Comparison of ENCODE assay signal across 9 cellular contexts in genomic region chr12:79687711-79688270, GRCh38. TPM values are rescaled to one million over a fixed set of nuclear protein-coding genes. Genes with fewer than 3 reads are reported as not detected.
DNase-seq lines count a peak whose midpoint lies in the region; TF ChIP-seq lines count a peak whose summit lies in the region.
"Had no signal": no experiment of that assay in that cellular context is flagged by ENCODE, and none has a peak within 500 bp of the region (broad histone marks: within the 10 kb centered on the region; RNA-seq: fewer than 3 reads in every experiment).

No MANE protein-coding gene starts in this region.

- H3F3A ChIP-seq in neural progenitor cell (ENCODE audit: low read depth): peaks cover 39% of the 10 kb centered on the region

- WGBS in endodermal cell (ENCODE audit: insufficient coverage in 1 of 2, insufficient read length in 1 of 2), 2 experiments: 6% methylated on average over 2 of the region's 3 CpGs; no CpG with 5 or more reads in 1 of the 2 experiments

- CTCF ChIA-PET in GM10248 (lab: Yijun Ruan, JAX): interaction anchor here (1.6 to 3.5 kb wide), 3 partner anchors 16 to 68 kb away, joined by 5 to 8 read pairs (median 5); no protein-coding TSS in a partner anchor

- H3K36me3 ChIP-seq in endodermal cell (ENCODE audit: control insufficient read depth, insufficient read depth, low read length) (no peaks in the 10 kb centered on the region), neural progenitor cell (no peaks in the 10 kb centered on the region)

- TF ChIP-seq CTCF in endodermal cell (conservative IDR thresholded peaks at IDR 0.05): no peak
- no peak for TF ChIP-seq CTCF in neural progenitor cell (IDR thresholded peaks at IDR 0.05)
- no peak for TF ChIP-seq CTCF in GM10248 (IDR thresholded peaks at IDR 0.05; ENCODE audit: control extremely low read depth, extremely low read depth, low read depth, missing control alignments)

- H3K9me3 ChIP-seq in endodermal cell (ENCODE audit: control insufficient read depth, low read length) (no peaks in the 10 kb centered on the region), neural progenitor cell (ENCODE audit: low read depth) (no peaks in the 10 kb centered on the region)

- peak overlapping the region; percentile 81 for H3K4me3 ChIP-seq in endodermal cell (ENCODE audit: low read length)
- peak overlapping the region; percentile 94 for H3K4me3 ChIP-seq in neural progenitor cell

- peak overlapping the region; percentile 98 for H3K4me2 ChIP-seq in neural progenitor cell

- H3K36me3 Mint-ChIP-seq in endodermal cell (ENCODE audit: low read depth) (peaks cover 2% of the 10 kb centered on the region), neural progenitor cell (no peaks in the 10 kb centered on the region)

- H3K27ac ChIP-seq in endodermal cell (ENCODE audit: low read depth, low read length): no peak overlapping the region
- no peak overlapping the region for H3K27ac ChIP-seq in neural progenitor cell

- H3K9ac ChIP-seq in endodermal cell (ENCODE audit: extremely low read depth, low read length, poor library complexity, severe bottlenecking): peak overlapping the region; percentile 35
- peak overlapping the region; percentile 16 for H3K9ac ChIP-seq in neural progenitor cell

- H3K9me3 Mint-ChIP-seq in endodermal cell (no peaks in the 10 kb centered on the region), neural progenitor cell (no peaks in the 10 kb centered on the region)
- H3K9me3 Mint-ChIP-seq: effector memory CD8-positive, alpha-beta T cell had no signal

- H3K4me3 Mint-ChIP-seq in endodermal cell (peak overlapping the region; percentile 69), neural progenitor cell (peak overlapping the region; percentile 90)

- H3K27ac Mint-ChIP-seq in endodermal cell (no peak overlapping the region), neural progenitor cell (no peak overlapping the region)
- H3K27ac Mint-ChIP-seq: effector memory CD8-positive, alpha-beta T cell had no signal

- H2AFZ ChIP-seq in neural progenitor cell (replicated peaks): no peak overlapping the region

- POLR2A ChIA-PET in GM10248 (lab: Yijun Ruan, JAX): interaction anchor here (0.6 kb wide), 1 partner anchor 1091 kb away, joined by 4 read pairs; no protein-coding TSS in a partner anchor

- in situ Hi-C loops in Caki2 (cut with HindIII; ENCODE audit: low pct_unique_long_range_greater_than_20kb, low sequenced_read_pairs): no loop called here

- peaks cover 76% of the 10 kb centered on the region for H3K79me2 ChIP-seq in neural progenitor cell (ENCODE audit: low read depth)

- H3K4me1 ChIP-seq in endodermal cell (ENCODE audit: control insufficient read depth, insufficient read depth, low read length): no peaks in the 10 kb centered on the region
- H3K4me1 ChIP-seq in neural progenitor cell: peaks cover 44% of the 10 kb centered on the region

- H3K27me3 ChIP-seq in endodermal cell (ENCODE audit: control insufficient read depth, insufficient read depth, low read length, poor library complexity, severe bottlenecking) (no peaks in the 10 kb centered on the region), neural progenitor cell (no peaks in the 10 kb centered on the region)

- peaks cover 42% of the 10 kb centered on the region for H3K4me1 Mint-ChIP-seq in endodermal cell
- H3K4me1 Mint-ChIP-seq in neural progenitor cell: peaks cover 35% of the 10 kb centered on the region

- no peaks in the 10 kb centered on the region for H3K27me3 Mint-ChIP-seq in endodermal cell (ENCODE audit: insufficient read depth)
- no peaks in the 10 kb centered on the region for H3K27me3 Mint-ChIP-seq in neural progenitor cell (ENCODE audit: insufficient read depth, low read depth)

- peaks cover 61% of the 10 kb centered on the region for H4K20me1 ChIP-seq in neural progenitor cell (ENCODE audit: low read depth)

- DNase-seq in Caki2 (ENCODE audit: low read depth) (peak; percentile 61), Kasumi-1 (lab: John Stamatoyannopoulos, UW) (peak; percentile 15 to 22), endodermal cell (no peak), neural progenitor cell (ENCODE audit: low spot score) (peak; percentile 48), HPDE6-E6E7 (ENCODE audit: extremely low spot score) (no peak), OCI-M1 (lab: John Stamatoyannopoulos, UW) (no peak), GM10248 (ENCODE audit: extremely low spot score) (no peak)
- no peak for DNase-seq in NK-92 treated with Interleukin-12 subunit alpha and Interleukin-12 subunit beta, amount 100 ng/mL, for 24 hours (lab: John Stamatoyannopoulos, UW)
- DNase-seq: effector memory CD8-positive, alpha-beta T cell had no signal

RNA-seq across cellular contexts. Expression of gene PAWR, which starts 3.0 kb away (rescaled TPM):
- 252 and 306 TPM in 2 replicates for total RNA-seq in Caki2 (2014; rRNA removed; shearing (Covaris generic); ENCODE audit: low replicate concordance)
- 100 to 1,000 TPM; 128 to 147 TPM for total RNA-seq in endodermal cell
- polyA plus RNA-seq in endodermal cell (2013, experiment 1 of 2): 37.8 TPM
- 31.3 TPM for polyA plus RNA-seq in endodermal cell (2013, experiment 2 of 2)
- 80.6 and 103 TPM in 2 replicates for total RNA-seq in neural progenitor cell (ENCODE audit: low replicate concordance)

Comparison
In these comparisons a context has a peak if more than half of its experiments do, and no peak if none do; other contexts are left out.
1. DNase-seq: peak in Caki2 (single experiment), Kasumi-1 (2 of 2) and neural progenitor cell (single experiment); none in endodermal cell (single experiment), HPDE6-E6E7 (single experiment), OCI-M1 (single experiment), GM10248 (single experiment) and NK-92 treated with Interleukin-12 subunit alpha and Interleukin-12 subunit beta, amount 100 ng/mL, for 24 hours (single experiment).